21 cellular contexts compared by ENCODE assay signal in the genomic region with DNA sequence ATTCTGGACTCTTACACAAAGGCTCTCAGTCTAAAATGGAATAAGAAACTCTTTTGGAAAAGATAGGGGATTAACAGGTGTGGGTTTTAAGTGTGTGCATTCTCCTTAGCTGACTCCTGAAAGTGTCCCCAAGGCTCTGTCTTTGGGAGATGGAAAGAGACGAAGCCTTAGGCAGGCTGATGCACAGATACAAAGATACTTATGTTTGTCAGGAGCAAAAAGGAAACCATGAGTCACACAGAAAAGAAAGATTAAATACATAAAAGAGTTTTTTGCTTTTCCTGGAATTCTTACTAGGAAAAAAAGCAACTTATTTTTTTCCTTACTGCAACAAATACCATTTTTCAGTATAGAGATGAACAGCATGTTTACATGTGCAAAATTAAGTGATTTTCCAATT. TPM values are rescaled to one million over a fixed set of nuclear protein-coding genes. Genes with fewer than 3 reads are reported as not detected.
DNase-seq lines count a peak whose midpoint lies in the region; ATAC-seq and TF ChIP-seq lines count a peak whose summit lies in the region.
"Had no signal": no experiment of that assay in that cellular context is flagged by ENCODE, and none has a peak within 500 bp of the region (broad histone marks: within the 10 kb centered on the region; RNA-seq: fewer than 3 reads in every experiment).

No MANE protein-coding gene starts in this region.

- intact Hi-C loops in mucosa of descending colon (cut with DNase I, micrococcal nuclease), result no loop called here

- H3K4me3 Mint-ChIP-seq in activated CD4-positive, alpha-beta memory T cell treated with anti-CD3 and anti-CD28 coated beads, Interleukin-2, amount 10 ng/mL, durations not matched to agents 7 days and 5 days, result no peak overlapping the region
- H3K4me3 Mint-ChIP-seq: activated naive CD8-positive, alpha-beta T cell treated with anti-CD3 and anti-CD28 coated beads, Interleukin-2, amount 50 U/mL, for 24 hours; activated T-helper 17 cell treated with anti-CD3 and anti-CD28 coated beads, Interleukin-2, amount 50 U/mL, for 72 hours; CD8-positive, alpha-beta T cell; effector memory CD8-positive, alpha-beta T cell had no signal

- H3K9me3 Mint-ChIP-seq in activated CD4-positive, alpha-beta memory T cell treated with anti-CD3 and anti-CD28 coated beads, Interleukin-2, amount 10 ng/mL, durations not matched to agents 7 days and 5 days, result no peaks in the 10 kb centered on the region

- no peak overlapping the region for H3K27ac Mint-ChIP-seq in activated CD4-positive, alpha-beta memory T cell treated with anti-CD3 and anti-CD28 coated beads, Interleukin-2, amount 10 ng/mL, durations not matched to agents 7 days and 5 days
- H3K27ac Mint-ChIP-seq: activated naive CD8-positive, alpha-beta T cell treated with anti-CD3 and anti-CD28 coated beads, Interleukin-2, amount 50 U/mL, for 24 hours; activated T-helper 17 cell treated with anti-CD3 and anti-CD28 coated beads, Interleukin-2, amount 50 U/mL, for 72 hours; CD8-positive, alpha-beta T cell; effector memory CD8-positive, alpha-beta T cell had no signal

- peak; percentile 44 for DNase-seq in LHCN-M2 (ENCODE audit: low read depth)
- DNase-seq in choroid plexus epithelial cell (ENCODE audit: low read depth), result peak; percentile 44
- peak; percentile 39 to 73 for DNase-seq in lung microvascular endothelial cell (ENCODE audit: low read depth in 2 of 2)
- DNase-seq in COR-L47 (lab: John Stamatoyannopoulos, UW), result no peak
- DNase-seq in mucosa of descending colon, result no peak
- no peak for DNase-seq in activated CD4-positive, alpha-beta memory T cell treated with anti-CD3 and anti-CD28 coated beads, Interleukin-2, amount 10 ng/mL, durations not matched to agents 7 days and 5 days
- no peak for DNase-seq in cortex of kidney (lab: John Stamatoyannopoulos, UW)
- DNase-seq: activated CD4-positive, CD25-positive, alpha-beta regulatory T cell; activated naive CD8-positive, alpha-beta T cell treated with anti-CD3 and anti-CD28 coated beads, Interleukin-2, amount 50 U/mL, for 24 hours; CD8-positive, alpha-beta T cell; central memory CD4-positive, alpha-beta T cell; DND-41; effector memory CD8-positive, alpha-beta T cell; Karpas-422; NCI-H1105; NCI-H2107; NCI-H526; stimulated activated naive CD8-positive, alpha-beta T cell treated with anti-CD3 and anti-CD28 coated beads, Interleukin-15, Interleukin-2, amounts not matched to agents 100 U/mL and 50 U/mL, for 24 hours had no signal

- H3K4me1 ChIP-seq in ACC112 (ENCODE audit: control insufficient read depth, insufficient read depth, low read length, unreplicated experiment) (peaks cover 32% of the 10 kb centered on the region), mucosa of descending colon (ENCODE audit: low read depth) (no peaks in the 10 kb centered on the region)

- H3K9me3 ChIP-seq in mucosa of descending colon, result no peaks in the 10 kb centered on the region

- H3K36me3 ChIP-seq in ACC112 (ENCODE audit: insufficient read depth, low read length) (no peaks in the 10 kb centered on the region; the same call in 1 of the 2 replicates), mucosa of descending colon (ENCODE audit: low read depth) (no peaks in the 10 kb centered on the region)

- H3K27ac ChIP-seq in ACC112 (ENCODE audit: low read depth, low read length), result no peak overlapping the region

- CTCF ChIA-PET in activated CD4-positive, alpha-beta memory T cell treated with anti-CD3 and anti-CD28 coated beads, Interleukin-2, amount 10 ng/mL, durations not matched to agents 7 days and 5 days (lab: Charles Lee), result no interaction called here

- ATAC-seq in mucosa of descending colon, result no peak
- ATAC-seq: activated naive CD8-positive, alpha-beta T cell treated with anti-CD3 and anti-CD28 coated beads, Interleukin-2, amount 50 U/mL, for 24 hours; activated T-helper 17 cell treated with anti-CD3 and anti-CD28 coated beads, Interleukin-2, amount 50 U/mL, for 72 hours; CD8-positive, alpha-beta T cell; effector memory CD8-positive, alpha-beta T cell; stimulated activated naive CD8-positive, alpha-beta T cell treated with anti-CD3 and anti-CD28 coated beads, Interleukin-15, Interleukin-2, amounts not matched to agents 100 U/mL and 50 U/mL, for 24 hours had no signal

- H3K4me1 Mint-ChIP-seq in activated CD4-positive, alpha-beta memory T cell treated with anti-CD3 and anti-CD28 coated beads, Interleukin-2, amount 10 ng/mL, durations not matched to agents 7 days and 5 days, result no peaks in the 10 kb centered on the region
- H3K4me1 Mint-ChIP-seq: activated naive CD8-positive, alpha-beta T cell treated with anti-CD3 and anti-CD28 coated beads, Interleukin-2, amount 50 U/mL, for 24 hours; activated T-helper 17 cell treated with anti-CD3 and anti-CD28 coated beads, Interleukin-2, amount 50 U/mL, for 72 hours had no signal

- no peaks in the 10 kb centered on the region for H3K27me3 ChIP-seq in ACC112 (ENCODE audit: insufficient read depth, low read length)

- no peaks in the 10 kb centered on the region for H3K36me3 Mint-ChIP-seq in activated CD4-positive, alpha-beta memory T cell treated with anti-CD3 and anti-CD28 coated beads, Interleukin-2, amount 10 ng/mL, durations not matched to agents 7 days and 5 days (ENCODE audit: low read depth)
- H3K36me3 Mint-ChIP-seq: CD8-positive, alpha-beta T cell had no signal

- peaks cover 5% of the 10 kb centered on the region for H3K27me3 Mint-ChIP-seq in activated CD4-positive, alpha-beta memory T cell treated with anti-CD3 and anti-CD28 coated beads, Interleukin-2, amount 10 ng/mL, durations not matched to agents 7 days and 5 days
- H3K27me3 Mint-ChIP-seq: activated naive CD8-positive, alpha-beta T cell treated with anti-CD3 and anti-CD28 coated beads, Interleukin-2, amount 50 U/mL, for 24 hours; effector memory CD8-positive, alpha-beta T cell had no signal

- H2AFZ ChIP-seq in ACC112 (ENCODE audit: low read length, unreplicated experiment), result peak overlapping the region; percentile 97

- POLR2A ChIA-PET in activated CD4-positive, alpha-beta memory T cell treated with anti-CD3 and anti-CD28 coated beads, Interleukin-2, amount 10 ng/mL, durations not matched to agents 7 days and 5 days (lab: Charles Lee), result no interaction called here

- H3K4me3 ChIP-seq in ACC112 (ENCODE audit: low read depth, low read length) (peak overlapping the region; percentile 2; the same call in 1 of the 2 replicates), choroid plexus epithelial cell (ENCODE audit: low read depth, low read length) (no peak overlapping the region), mucosa of descending colon (no peak overlapping the region)

- no peaks in the 10 kb centered on the region for H3K79me2 ChIP-seq in ACC112 (ENCODE audit: control insufficient read depth, insufficient read depth, low read length, unreplicated experiment)

- TF ChIP-seq CTCF in choroid plexus epithelial cell (conservative IDR thresholded peaks at IDR 0.05; ENCODE audit: low read depth, low read length) (no peak), mucosa of descending colon (IDR thresholded peaks at IDR 0.05) (no peak)

RNA-seq across cellular contexts. Expression of gene ABI3BP, which starts 23.8 kb away (rescaled TPM):
- total RNA-seq in LHCN-M2 (2014; rRNA removed), result 20.5 and 31.9 TPM in 2 replicates
- 68.7 TPM for polyA plus RNA-seq in LHCN-M2 (2012)
- 6.3 and 7.7 TPM in 2 replicates for total RNA-seq in lung microvascular endothelial cell
- 10 to 100 TPM; 13.5 to 70.8 (median 47.0) TPM for total RNA-seq in mucosa of descending colon
- total RNA-seq in activated CD4-positive, alpha-beta memory T cell treated with anti-CD3 and anti-CD28 coated beads, Interleukin-2, amount 10 ng/mL, durations not matched to agents 7 days and 5 days, result not detected
- total RNA-seq: CD8-positive, alpha-beta T cell; T-helper 2 cell treated with Interferon-gamma antibody and Interleukin-4, amounts not matched to agents 100 ng/mL and 5 ng/mL, for 36 hours had no signal

Comparison
In these comparisons a context has a peak if more than half of its experiments do, and no peak if none do; other contexts are left out.
1. DNase-seq: peak in LHCN-M2 (single experiment), choroid plexus epithelial cell (single experiment) and lung microvascular endothelial cell (2 of 2); none in COR-L47 (single experiment), mucosa of descending colon (0 of 3), activated CD4-positive, alpha-beta memory T cell treated with anti-CD3 and anti-CD28 coated beads, Interleukin-2, amount 10 ng/mL, durations not matched to agents 7 days and 5 days (single experiment) and cortex of kidney (single experiment).